In genomic region chr5:84028093-84028492, GRCh38 we compare ENCODE assay signal across 25 cellular contexts.
DNase-seq lines count a peak whose midpoint lies in the region; ATAC-seq lines count a peak whose summit lies in the region.
"Had no signal": no experiment of that assay in that cellular context is flagged by ENCODE, and none has a peak within 500 bp of the region (broad histone marks: within the 10 kb centered on the region; RNA-seq: fewer than 3 reads in every experiment).

No MANE protein-coding gene starts in this region.

- H4K20me1 ChIP-seq in GM23248 (ENCODE audit: insufficient read depth), result no peaks in the 10 kb centered on the region

- H3K9me3 Mint-ChIP-seq in stimulated activated memory B cell treated with anti-CD40 and anti-IgM and Interleukin-4, amounts not matched to agents 10 μg/mL and 1 μg/mL and 100 μg/mL, for 72 hours, result peaks cover 3% of the 10 kb centered on the region
- H3K9me3 Mint-ChIP-seq: activated CD4-positive, alpha-beta T cell treated with anti-CD3 and anti-CD28 coated beads, Interleukin-2, amount 10 ng/mL, durations not matched to agents 7 days and 5 days had no signal

- no peaks in the 10 kb centered on the region for H3K9me3 ChIP-seq in GM23248 (ENCODE audit: low read depth)
- no peaks in the 10 kb centered on the region for H3K9me3 ChIP-seq in SJSA1 (replicated peaks)
- no peaks in the 10 kb centered on the region for H3K9me3 ChIP-seq in SJCRH30 (replicated peaks)
- H3K9me3 ChIP-seq: esophagus squamous epithelium, heart left ventricle, SK-N-SH, uterus had no signal

- H3K9me2 ChIP-seq in GM23248 (ENCODE audit: insufficient read depth), result no peaks in the 10 kb centered on the region
- H3K9me2 ChIP-seq: SK-N-SH had no signal

- H3K27ac ChIP-seq in GM23248 (no peak overlapping the region), SJSA1 (peak overlapping the region; percentile 19; the same call in 1 of the 2 replicates), SJCRH30 (no peak overlapping the region)
- H3K27ac ChIP-seq: esophagus squamous epithelium, heart left ventricle, uterus, WERI-Rb-1 had no signal

- H3K4me2 ChIP-seq in GM23248 (ENCODE audit: unreplicated experiment), result peak overlapping the region; percentile 17
- H3K4me2 ChIP-seq: SK-N-SH had no signal

- no peak overlapping the region for H3K4me3 Mint-ChIP-seq in stimulated activated memory B cell treated with anti-CD40 and anti-IgM and Interleukin-4, amounts not matched to agents 10 μg/mL and 1 μg/mL and 100 μg/mL, for 72 hours
- H3K4me3 Mint-ChIP-seq: activated CD4-positive, alpha-beta T cell treated with anti-CD3 and anti-CD28 coated beads, Interleukin-2, amount 10 ng/mL, durations not matched to agents 7 days and 5 days; activated CD8-positive, alpha-beta memory T cell treated with anti-CD3 and anti-CD28 coated beads, Interleukin-2, amount 10 ng/mL, durations not matched to agents 7 days and 5 days; activated naive CD4-positive, alpha-beta T cell treated with anti-CD3 and anti-CD28 coated beads, Interleukin-2, amount 50 U/mL, for 24 hours; natural killer cell treated with Interleukin-12 subunit alpha and Interleukin-12 subunit beta and Interleukin-15 and Interleukin-18, amount 100 ng/mL, for 72 hours; stimulated activated effector memory CD8-positive, alpha-beta T cell treated with anti-CD3 and anti-CD28 coated beads, Interleukin-12 subunit alpha, Interleukin-12 subunit beta, amount 100 ng/mL, for 72 hours had no signal

- H3K4me3 ChIP-seq in GM23248, result no peak overlapping the region
- H3K4me3 ChIP-seq in SJSA1, result no peak overlapping the region
- H3K4me3 ChIP-seq in SJCRH30, result no peak overlapping the region
- H3K4me3 ChIP-seq: esophagus squamous epithelium, heart left ventricle, uterus had no signal

- H3K36me3 ChIP-seq in GM23248 (ENCODE audit: low read depth) (no peaks in the 10 kb centered on the region), SJSA1 (peaks cover 8% of the 10 kb centered on the region), SJCRH30 (no peaks in the 10 kb centered on the region)
- H3K36me3 ChIP-seq: esophagus squamous epithelium, heart left ventricle, uterus had no signal

- DNase-seq in GM23248 (peak; percentile 36), SJSA1 (ENCODE audit: low read depth in 1 of 2, low spot score in 2 of 2) (no peak), fibroblast of peridontal ligament (ENCODE audit: extremely low read depth) (peak; percentile 55), pulmonary artery endothelial cell (ENCODE audit: low read depth, low spot score) (peak; percentile 5), SJCRH30 (no peak), NCI-H2029 treated with DMSO at 0.1 percent for 48 hours (lab: John Stamatoyannopoulos, UW) (no peak)
- no peak for DNase-seq in stimulated activated CD4-positive, alpha-beta T cell treated with anti-CD3 and anti-CD28 coated beads, Interleukin-2, amount 100 ng/mL, for 48 hours
- DNase-seq: activated CD4-positive, alpha-beta T cell treated with anti-CD3 and anti-CD28 coated beads, Interleukin-2, amount 10 ng/mL, durations not matched to agents 7 days and 5 days; activated CD8-positive, alpha-beta memory T cell treated with anti-CD3 and anti-CD28 coated beads, Interleukin-2, amount 10 ng/mL, durations not matched to agents 7 days and 5 days; AML-193; DMS79; effector memory CD4-positive, alpha-beta T cell; esophagus squamous epithelium; heart left ventricle; NCI-H2107; NCI-H510A treated with DMSO at 0.1 percent for 48 hours; posterior cingulate gyrus; SK-N-SH; uterus; WERI-Rb-1 had no signal

- H3K27ac Mint-ChIP-seq in stimulated activated memory B cell treated with anti-CD40 and anti-IgM and Interleukin-4, amounts not matched to agents 10 μg/mL and 1 μg/mL and 100 μg/mL, for 72 hours, result no peak overlapping the region
- H3K27ac Mint-ChIP-seq: activated CD4-positive, alpha-beta T cell treated with anti-CD3 and anti-CD28 coated beads, Interleukin-2, amount 10 ng/mL, durations not matched to agents 7 days and 5 days; activated CD8-positive, alpha-beta memory T cell treated with anti-CD3 and anti-CD28 coated beads, Interleukin-2, amount 10 ng/mL, durations not matched to agents 7 days and 5 days; activated naive CD4-positive, alpha-beta T cell treated with anti-CD3 and anti-CD28 coated beads, Interleukin-2, amount 50 U/mL, for 24 hours; natural killer cell treated with Interleukin-12 subunit alpha and Interleukin-12 subunit beta and Interleukin-15 and Interleukin-18, amount 100 ng/mL, for 72 hours; stimulated activated effector memory CD8-positive, alpha-beta T cell treated with anti-CD3 and anti-CD28 coated beads, Interleukin-12 subunit alpha, Interleukin-12 subunit beta, amount 100 ng/mL, for 72 hours had no signal

- no peaks in the 10 kb centered on the region for H3K79me2 ChIP-seq in GM23248 (ENCODE audit: insufficient read depth)

- no peaks in the 10 kb centered on the region for H3K4me1 Mint-ChIP-seq in stimulated activated memory B cell treated with anti-CD40 and anti-IgM and Interleukin-4, amounts not matched to agents 10 μg/mL and 1 μg/mL and 100 μg/mL, for 72 hours
- H3K4me1 Mint-ChIP-seq: activated CD4-positive, alpha-beta T cell treated with anti-CD3 and anti-CD28 coated beads, Interleukin-2, amount 10 ng/mL, durations not matched to agents 7 days and 5 days; activated CD8-positive, alpha-beta memory T cell treated with anti-CD3 and anti-CD28 coated beads, Interleukin-2, amount 10 ng/mL, durations not matched to agents 7 days and 5 days; activated naive CD4-positive, alpha-beta T cell treated with anti-CD3 and anti-CD28 coated beads, Interleukin-2, amount 50 U/mL, for 24 hours; stimulated activated effector memory CD8-positive, alpha-beta T cell treated with anti-CD3 and anti-CD28 coated beads, Interleukin-12 subunit alpha, Interleukin-12 subunit beta, amount 100 ng/mL, for 72 hours had no signal

- peak overlapping the region; percentile 38 for H2AFZ ChIP-seq in GM23248

- no peak overlapping the region for H3K9ac ChIP-seq in GM23248
- H3K9ac ChIP-seq: SK-N-SH had no signal

- no peaks in the 10 kb centered on the region for H3K27me3 Mint-ChIP-seq in stimulated activated memory B cell treated with anti-CD40 and anti-IgM and Interleukin-4, amounts not matched to agents 10 μg/mL and 1 μg/mL and 100 μg/mL, for 72 hours
- H3K27me3 Mint-ChIP-seq: activated CD4-positive, alpha-beta T cell treated with anti-CD3 and anti-CD28 coated beads, Interleukin-2, amount 10 ng/mL, durations not matched to agents 7 days and 5 days; activated CD8-positive, alpha-beta memory T cell treated with anti-CD3 and anti-CD28 coated beads, Interleukin-2, amount 10 ng/mL, durations not matched to agents 7 days and 5 days; activated naive CD4-positive, alpha-beta T cell treated with anti-CD3 and anti-CD28 coated beads, Interleukin-2, amount 50 U/mL, for 24 hours; natural killer cell treated with Interleukin-12 subunit alpha and Interleukin-12 subunit beta and Interleukin-15 and Interleukin-18, amount 100 ng/mL, for 72 hours had no signal

- WGBS in GM23248 (ENCODE audit: low coverage in 1 of 2, low lambda C conversion rate in 2 of 2, missing lambda C conversion rate in 2 of 2), 2 experiments, result 41 to 49% methylated on average over 4 of the region's 4 CpGs

- H3K27me3 ChIP-seq in GM23248 (replicated peaks; ENCODE audit: insufficient read depth), result no peaks in the 10 kb centered on the region
- no peaks in the 10 kb centered on the region for H3K27me3 ChIP-seq in SJSA1 (replicated peaks)
- no peaks in the 10 kb centered on the region for H3K27me3 ChIP-seq in SJCRH30
- H3K27me3 ChIP-seq: esophagus squamous epithelium, heart left ventricle, uterus had no signal

- no peaks in the 10 kb centered on the region for H3F3A ChIP-seq in GM23248 (ENCODE audit: insufficient read depth)

- in situ Hi-C loops in GM23248 (cut with MboI), result no loop called here

- no peaks in the 10 kb centered on the region for H3K36me3 Mint-ChIP-seq in stimulated activated memory B cell treated with anti-CD40 and anti-IgM and Interleukin-4, amounts not matched to agents 10 μg/mL and 1 μg/mL and 100 μg/mL, for 72 hours
- H3K36me3 Mint-ChIP-seq: activated CD8-positive, alpha-beta memory T cell treated with anti-CD3 and anti-CD28 coated beads, Interleukin-2, amount 10 ng/mL, durations not matched to agents 7 days and 5 days; activated naive CD4-positive, alpha-beta T cell treated with anti-CD3 and anti-CD28 coated beads, Interleukin-2, amount 50 U/mL, for 24 hours; stimulated activated effector memory CD8-positive, alpha-beta T cell treated with anti-CD3 and anti-CD28 coated beads, Interleukin-12 subunit alpha, Interleukin-12 subunit beta, amount 100 ng/mL, for 72 hours had no signal

- H3K4me1 ChIP-seq in GM23248 (ENCODE audit: insufficient read depth), result peaks cover 25% of the 10 kb centered on the region
- peaks cover 15% of the 10 kb centered on the region for H3K4me1 ChIP-seq in SJSA1 (replicated peaks)
- no peaks in the 10 kb centered on the region for H3K4me1 ChIP-seq in SJCRH30
- H3K4me1 ChIP-seq: esophagus squamous epithelium, heart left ventricle, uterus had no signal

- ATAC-seq in stimulated activated memory B cell treated with anti-CD40 and anti-IgM and Interleukin-4, amounts not matched to agents 10 μg/mL and 1 μg/mL and 100 μg/mL, for 72 hours, result no peak
- ATAC-seq: activated CD8-positive, alpha-beta memory T cell treated with anti-CD3 and anti-CD28 coated beads, Interleukin-2, amount 10 ng/mL, durations not matched to agents 7 days and 5 days; heart left ventricle; left lobe of liver; natural killer cell treated with Interleukin-12 subunit alpha and Interleukin-12 subunit beta and Interleukin-15 and Interleukin-18, amount 100 ng/mL, for 72 hours; stimulated activated effector memory CD8-positive, alpha-beta T cell treated with anti-CD3 and anti-CD28 coated beads, Interleukin-12 subunit alpha, Interleukin-12 subunit beta, amount 100 ng/mL, for 72 hours had no signal

Comparison
In these comparisons a context has a peak if more than half of its experiments do, and no peak if none do; other contexts are left out.
1. DNase-seq: peak in GM23248 (single experiment), fibroblast of peridontal ligament (single experiment) and pulmonary artery endothelial cell (single experiment); none in SJSA1 (0 of 2), SJCRH30 (0 of 2), NCI-H2029 treated with DMSO at 0.1 percent for 48 hours (single experiment) and stimulated activated CD4-positive, alpha-beta T cell treated with anti-CD3 and anti-CD28 coated beads, Interleukin-2, amount 100 ng/mL, for 48 hours (0 of 2).